Comparison of ENCODE assay signal across 26 cellular contexts in genomic region chr6:158382491-158382890, GRCh38.
DNase-seq lines count a peak whose midpoint lies in the region; FAIRE-seq and TF ChIP-seq lines count a peak whose summit lies in the region.
"Had no signal": no experiment of that assay in that cellular context is flagged by ENCODE, and none has a peak within 500 bp of the region (broad histone marks: within the 10 kb centered on the region; RNA-seq: fewer than 3 reads in every experiment).

No MANE protein-coding gene starts in this region.

- H3K4me1 Mint-ChIP-seq in nephron progenitor cell: peaks cover 23% of the 10 kb centered on the region

- no peak overlapping the region for H3K4me3 ChIP-seq in bronchial epithelial cell (ENCODE audit: low read depth, low read length)
- H3K4me3 ChIP-seq: A549; BLaER1 treated with 17β-estradiol and CSF1 and Interleukin-3, amounts not matched to agents 10 nM and 100 nM; HAP-1 had no signal

- H3K36me3 ChIP-seq in bronchial epithelial cell (ENCODE audit: control insufficient read depth, insufficient read depth, low read length): no peaks in the 10 kb centered on the region
- H3K36me3 ChIP-seq: BE2C, HAP-1 had no signal

- TF ChIP-seq CTCF in bronchial epithelial cell (IDR thresholded peaks at IDR 0.05; ENCODE audit: insufficient read depth, low read length, severe bottlenecking) (no peak), nephron progenitor cell (IDR thresholded peaks at IDR 0.05) (no peak), GM20000 (IDR thresholded peaks at IDR 0.05; ENCODE audit: extremely low read depth, missing control alignments) (no peak)

- peak overlapping the region; percentile 37 for H3K27ac Mint-ChIP-seq in nephron progenitor cell
- H3K27ac Mint-ChIP-seq: CD4-positive, alpha-beta T cell; HFFc6 had no signal

- no peaks in the 10 kb centered on the region for H3K27me3 Mint-ChIP-seq in nephron progenitor cell (ENCODE audit: low read depth, poor library complexity)
- H3K27me3 Mint-ChIP-seq: CD4-positive, alpha-beta T cell had no signal

- H3K9me3 Mint-ChIP-seq in nephron progenitor cell: peaks cover 9% of the 10 kb centered on the region
- H3K9me3 Mint-ChIP-seq: CD4-positive, alpha-beta T cell; CD8-positive, alpha-beta memory T cell; HFFc6 had no signal

- DNase-seq in NCI-H69 (lab: John Stamatoyannopoulos, UW): peak; percentile 42
- peak; percentile 78 for DNase-seq in bronchial epithelial cell (ENCODE audit: low read depth)
- DNase-seq in nephron progenitor cell: no peak
- no peak for DNase-seq in NCI-H187 (lab: John Stamatoyannopoulos, UW)
- DNase-seq in NCI-H1930 (lab: John Stamatoyannopoulos, UW): no peak
- no peak for DNase-seq in GM20000 (ENCODE audit: low spot score)
- DNase-seq in stimulated activated CD4-positive, alpha-beta T cell treated with anti-CD3 and anti-CD28 coated beads, Interleukin-1b, Interleukin-23, amount 100 ng/mL, for 48 hours: no peak
- DNase-seq: 8988T; ACHN; AML-193; BE2C; Calu3; CD4-positive, alpha-beta T cell; CD8-positive, alpha-beta memory T cell; DMS53; DMS79 treated with DMSO at 0.1 percent for 48 hours; GF-D8; GOT3; HFFc6 had no signal

- H3K36me3 Mint-ChIP-seq in nephron progenitor cell (ENCODE audit: low read depth): peaks cover 21% of the 10 kb centered on the region
- H3K36me3 Mint-ChIP-seq: CD14-positive monocyte had no signal

- FAIRE-seq in bronchial epithelial cell (lab: Jason Lieb, UNC): peak; percentile 13
- FAIRE-seq: A549, GM12891, GM18507, H54 had no signal

- no peaks in the 10 kb centered on the region for H3K27me3 ChIP-seq in bronchial epithelial cell (ENCODE audit: control insufficient read depth, insufficient read depth, low read length)
- H3K27me3 ChIP-seq: BE2C; BLaER1 treated with 17β-estradiol and CSF1 and Interleukin-3, amounts not matched to agents 10 nM and 100 nM had no signal

- H3K4me3 Mint-ChIP-seq in nephron progenitor cell: no peak overlapping the region
- H3K4me3 Mint-ChIP-seq: CD14-positive monocyte; CD4-positive, alpha-beta T cell; CD8-positive, alpha-beta memory T cell; HFFc6 had no signal

Comparison
In these comparisons a context has a peak if more than half of its experiments do, and no peak if none do; other contexts are left out.
1. DNase-seq: peak in NCI-H69 (single experiment) and bronchial epithelial cell (single experiment); none in nephron progenitor cell (single experiment), NCI-H187 (0 of 2), NCI-H1930 (0 of 2), GM20000 (single experiment) and stimulated activated CD4-positive, alpha-beta T cell treated with anti-CD3 and anti-CD28 coated beads, Interleukin-1b, Interleukin-23, amount 100 ng/mL, for 48 hours (single experiment).